ENCODE assay signal across 30 cellular contexts in genomic region chr15:99547474-99547873, GRCh38.
"Had no signal": no experiment of that assay in that cellular context is flagged by ENCODE, and none has a peak within 500 bp of the region (broad histone marks: within the 10 kb centered on the region; RNA-seq: fewer than 3 reads in every experiment).

No MANE protein-coding gene starts in this region.

- H3K4me1 Mint-ChIP-seq: naive thymus-derived CD8-positive, alpha-beta T cell; neural progenitor cell had no signal

- H3K9ac ChIP-seq: neural progenitor cell, parathyroid adenoma had no signal

- H3K27me3 Mint-ChIP-seq: progenitor cell of endocrine pancreas; stimulated activated naive CD8-positive, alpha-beta T cell treated with anti-CD3 and anti-CD28 coated beads, Interleukin-15, Interleukin-2, amounts not matched to agents 100 ng/mL and 50 ng/mL, for 24 hours had no signal

- H3K9me3 ChIP-seq: ovary, psoas muscle, right lobe of liver, sigmoid colon, spleen, stomach, thoracic aorta, thyroid gland, tibial nerve, upper lobe of left lung, vagina had no signal

- H3K27ac ChIP-seq: neural progenitor cell, ovary, parathyroid adenoma, right lobe of liver, sigmoid colon, skin epidermis, spleen, stomach, thoracic aorta, thyroid gland, tibial nerve, upper lobe of left lung, vagina had no signal

- DNase-seq: naive B cell; naive thymus-derived CD8-positive, alpha-beta T cell; occipital lobe; ovary; posterior cingulate gyrus; psoas muscle; right cardiac atrium; right lobe of liver; sigmoid colon; stimulated activated CD4-positive, alpha-beta T cell treated with anti-CD3 and anti-CD28 coated beads, Interleukin-12 subunit alpha, Interleukin-12 subunit beta, amount 100 ng/mL, for 4 hours; stimulated activated CD4-positive, alpha-beta T cell treated with anti-CD3 and anti-CD28 coated beads, Interleukin-1b, Interleukin-23, amount 100 ng/mL, for 48 hours; stimulated activated CD4-positive, alpha-beta T cell treated with anti-CD3 and anti-CD28 coated beads, Interleukin-4, amount 100 ng/mL, for 1 hour; stimulated activated naive B cell treated with anti-CD40 and anti-IgM and Interleukin-4, amounts not matched to agents 10 μg/mL and 1 μg/mL and 100 μg/mL, for 72 hours; stimulated activated naive CD4-positive, alpha-beta T cell treated with Interleukin-2 at 50 U/mL for 16 hours; stomach; thyroid gland; trophoblast cell; upper lobe of left lung had no signal

- H3K4me3 Mint-ChIP-seq: naive B cell; naive thymus-derived CD8-positive, alpha-beta T cell; nephron; neural progenitor cell; stimulated activated effector memory CD8-positive, alpha-beta T cell treated with anti-CD3 and anti-CD28 coated beads, Interleukin-12 subunit alpha, Interleukin-12 subunit beta, amount 100 ng/mL, for 72 hours; stimulated activated naive B cell treated with anti-CD40 and anti-IgM and Interleukin-4, amounts not matched to agents 10 μg/mL and 1 μg/mL and 100 μg/mL, for 72 hours; stimulated activated naive CD8-positive, alpha-beta T cell treated with anti-CD3 and anti-CD28 coated beads, Interleukin-15, Interleukin-2, amounts not matched to agents 100 ng/mL and 50 ng/mL, for 24 hours had no signal

- H3K79me2 ChIP-seq: parathyroid adenoma had no signal

- H3K4me3 ChIP-seq: neural progenitor cell, ovary, psoas muscle, right lobe of liver, sigmoid colon, skin epidermis, smooth muscle cell, spleen, stomach, thoracic aorta, thyroid gland, tibial nerve, upper lobe of left lung, vagina had no signal

- H3K27ac Mint-ChIP-seq: naive B cell; naive thymus-derived CD8-positive, alpha-beta T cell; nephron; neural progenitor cell; progenitor cell of endocrine pancreas; stimulated activated effector memory CD8-positive, alpha-beta T cell treated with anti-CD3 and anti-CD28 coated beads, Interleukin-12 subunit alpha, Interleukin-12 subunit beta, amount 100 ng/mL, for 72 hours; stimulated activated naive B cell treated with anti-CD40 and anti-IgM and Interleukin-4, amounts not matched to agents 10 μg/mL and 1 μg/mL and 100 μg/mL, for 72 hours; stimulated activated naive CD8-positive, alpha-beta T cell treated with anti-CD3 and anti-CD28 coated beads, Interleukin-15, Interleukin-2, amounts not matched to agents 100 ng/mL and 50 ng/mL, for 24 hours had no signal

- H3K36me3 ChIP-seq: neural progenitor cell, ovary, right lobe of liver, sigmoid colon, spleen, stomach, thoracic aorta, thyroid gland, tibial nerve, upper lobe of left lung, vagina had no signal

- H3K4me1 ChIP-seq: neural progenitor cell, parathyroid adenoma, right lobe of liver, sigmoid colon, spleen, stomach, thyroid gland, tibial nerve, upper lobe of left lung, vagina had no signal

- H3K9me3 Mint-ChIP-seq: naive B cell; naive thymus-derived CD8-positive, alpha-beta T cell; nephron; neural progenitor cell; stimulated activated effector memory CD8-positive, alpha-beta T cell treated with anti-CD3 and anti-CD28 coated beads, Interleukin-12 subunit alpha, Interleukin-12 subunit beta, amount 100 ng/mL, for 72 hours; stimulated activated naive CD8-positive, alpha-beta T cell treated with anti-CD3 and anti-CD28 coated beads, Interleukin-15, Interleukin-2, amounts not matched to agents 100 ng/mL and 50 ng/mL, for 24 hours had no signal

- H3K36me3 Mint-ChIP-seq: naive B cell; naive thymus-derived CD8-positive, alpha-beta T cell; neural progenitor cell; stimulated activated effector memory CD8-positive, alpha-beta T cell treated with anti-CD3 and anti-CD28 coated beads, Interleukin-12 subunit alpha, Interleukin-12 subunit beta, amount 100 ng/mL, for 72 hours; stimulated activated naive B cell treated with anti-CD40 and anti-IgM and Interleukin-4, amounts not matched to agents 10 μg/mL and 1 μg/mL and 100 μg/mL, for 72 hours had no signal

- H3K27me3 ChIP-seq: neural progenitor cell, ovary, right lobe of liver, sigmoid colon, spleen, stomach, thyroid gland, tibial nerve, upper lobe of left lung, vagina had no signal

- ATAC-seq: naive thymus-derived CD8-positive, alpha-beta T cell; right cardiac atrium; right lobe of liver; stimulated activated effector memory CD8-positive, alpha-beta T cell treated with anti-CD3 and anti-CD28 coated beads, Interleukin-12 subunit alpha, Interleukin-12 subunit beta, amount 100 ng/mL, for 72 hours had no signal

- H2AFZ ChIP-seq: neural progenitor cell, parathyroid adenoma had no signal

- H3K4me2 ChIP-seq: neural progenitor cell, smooth muscle cell had no signal
